Comparison of ENCODE assay signal across 21 cellular contexts in genomic region chr2:159169187-159169586, GRCh38.
"Had no signal": no experiment of that assay in that cellular context is flagged by ENCODE, and none has a peak within 500 bp of the region (broad histone marks: within the 10 kb centered on the region; RNA-seq: fewer than 3 reads in every experiment).

No MANE protein-coding gene starts in this region.

- H3K4me2 ChIP-seq: hepatocyte had no signal

- H3K4me3 ChIP-seq: adrenal gland, body of pancreas, colonic mucosa, esophagus muscularis mucosa, hepatocyte, lower lobe of right lung, sigmoid colon, upper lobe of right lung had no signal

- H3K36me3 Mint-ChIP-seq: activated naive CD4-positive, alpha-beta T cell treated with anti-CD3 and anti-CD28 coated beads, Interleukin-2, amount 50 U/mL, for 72 hours; natural killer cell treated with Interleukin-12 subunit alpha and Interleukin-12 subunit beta and Interleukin-15 and Interleukin-18, amount 100 ng/mL, for 72 hours; stimulated activated memory B cell treated with anti-CD40 and anti-IgM and Interleukin-4, amounts not matched to agents 10 μg/mL and 1 μg/mL and 100 μg/mL, for 72 hours had no signal

- H3K27me3 Mint-ChIP-seq: stimulated activated memory B cell treated with anti-CD40 and anti-IgM and Interleukin-4, amounts not matched to agents 10 μg/mL and 1 μg/mL and 100 μg/mL, for 72 hours had no signal

- H3K4me1 ChIP-seq: body of pancreas, colonic mucosa had no signal

- H3K9me3 Mint-ChIP-seq: activated naive CD4-positive, alpha-beta T cell treated with anti-CD3 and anti-CD28 coated beads, Interleukin-2, amount 50 U/mL, for 72 hours; activated T-helper 1 cell treated with anti-CD3 and anti-CD28 coated beads, Interleukin-12 subunit alpha, Interleukin-12 subunit beta, Interleukin-2, Interleukin-4 antibody, amounts not matched to agents 30 ng/mL and 10 ng/mL and 1 ng/mL, durations not matched to agents 14 hours and 24 hours and 36 hours; mesothelial cell of epicardium; natural killer cell treated with Interleukin-12 subunit alpha and Interleukin-12 subunit beta and Interleukin-15 and Interleukin-18, amount 100 ng/mL, for 72 hours; stimulated activated memory B cell treated with anti-CD40 and anti-IgM and Interleukin-4, amounts not matched to agents 10 μg/mL and 1 μg/mL and 100 μg/mL, for 72 hours had no signal

- H2AFZ ChIP-seq: hepatocyte had no signal

- DNase-seq: activated CD4-positive, alpha-beta T cell treated with anti-CD3 and anti-CD28 coated beads, Interleukin-2, amount 50 U/mL, for 48 hours; activated gamma-delta T cell treated with Interleukin-2 at 50 U/mL for 16 hours; activated T-cell treated with anti-CD3 and anti-CD28 coated beads for 4 hours; adrenal gland; body of pancreas; central memory CD4-positive, alpha-beta T cell; colonic mucosa; effector CD4-positive, alpha-beta T cell; left colon; lower lobe of right lung; sigmoid colon; stimulated activated CD4-positive, alpha-beta T cell treated with anti-CD3 and anti-CD28 coated beads, Interleukin-4, amount 100 ng/mL, for 4 hours; upper lobe of right lung; WERI-Rb-1 had no signal

- H3K27me3 ChIP-seq: adrenal gland, body of pancreas, colonic mucosa, esophagus muscularis mucosa, hepatocyte, sigmoid colon, upper lobe of right lung had no signal

- H3K4me3 Mint-ChIP-seq: activated T-helper 1 cell treated with anti-CD3 and anti-CD28 coated beads, Interleukin-12 subunit alpha, Interleukin-12 subunit beta, Interleukin-2, Interleukin-4 antibody, amounts not matched to agents 30 ng/mL and 10 ng/mL and 1 ng/mL, durations not matched to agents 14 hours and 24 hours and 36 hours; mesothelial cell of epicardium; natural killer cell treated with Interleukin-12 subunit alpha and Interleukin-12 subunit beta and Interleukin-15 and Interleukin-18, amount 100 ng/mL, for 72 hours; stimulated activated memory B cell treated with anti-CD40 and anti-IgM and Interleukin-4, amounts not matched to agents 10 μg/mL and 1 μg/mL and 100 μg/mL, for 72 hours had no signal

- ATAC-seq: activated naive CD4-positive, alpha-beta T cell treated with anti-CD3 and anti-CD28 coated beads, Interleukin-2, amount 50 U/mL, for 72 hours; lower lobe of right lung; natural killer cell treated with Interleukin-12 subunit alpha and Interleukin-12 subunit beta and Interleukin-15 and Interleukin-18, amount 100 ng/mL, for 72 hours; stimulated activated memory B cell treated with anti-CD40 and anti-IgM and Interleukin-4, amounts not matched to agents 10 μg/mL and 1 μg/mL and 100 μg/mL, for 72 hours; upper lobe of right lung had no signal

- H3K9me3 ChIP-seq: adrenal gland, body of pancreas, colonic mucosa, esophagus muscularis mucosa, lower lobe of right lung, sigmoid colon, upper lobe of right lung had no signal

- H3K4me1 Mint-ChIP-seq: stimulated activated memory B cell treated with anti-CD40 and anti-IgM and Interleukin-4, amounts not matched to agents 10 μg/mL and 1 μg/mL and 100 μg/mL, for 72 hours had no signal

- H3K27ac Mint-ChIP-seq: activated naive CD4-positive, alpha-beta T cell treated with anti-CD3 and anti-CD28 coated beads, Interleukin-2, amount 50 U/mL, for 72 hours; activated T-helper 1 cell treated with anti-CD3 and anti-CD28 coated beads, Interleukin-12 subunit alpha, Interleukin-12 subunit beta, Interleukin-2, Interleukin-4 antibody, amounts not matched to agents 30 ng/mL and 10 ng/mL and 1 ng/mL, durations not matched to agents 14 hours and 24 hours and 36 hours; natural killer cell treated with Interleukin-12 subunit alpha and Interleukin-12 subunit beta and Interleukin-15 and Interleukin-18, amount 100 ng/mL, for 72 hours; stimulated activated memory B cell treated with anti-CD40 and anti-IgM and Interleukin-4, amounts not matched to agents 10 μg/mL and 1 μg/mL and 100 μg/mL, for 72 hours had no signal

- H3K79me2 ChIP-seq: hepatocyte had no signal

- H3K27ac ChIP-seq: adrenal gland, body of pancreas, colonic mucosa, esophagus muscularis mucosa, hepatocyte, lower lobe of right lung, sigmoid colon, upper lobe of right lung, WERI-Rb-1 had no signal

- H3K36me3 ChIP-seq: colonic mucosa had no signal
